Comparison of ENCODE assay signal across 9 cellular contexts in the genomic region with DNA sequence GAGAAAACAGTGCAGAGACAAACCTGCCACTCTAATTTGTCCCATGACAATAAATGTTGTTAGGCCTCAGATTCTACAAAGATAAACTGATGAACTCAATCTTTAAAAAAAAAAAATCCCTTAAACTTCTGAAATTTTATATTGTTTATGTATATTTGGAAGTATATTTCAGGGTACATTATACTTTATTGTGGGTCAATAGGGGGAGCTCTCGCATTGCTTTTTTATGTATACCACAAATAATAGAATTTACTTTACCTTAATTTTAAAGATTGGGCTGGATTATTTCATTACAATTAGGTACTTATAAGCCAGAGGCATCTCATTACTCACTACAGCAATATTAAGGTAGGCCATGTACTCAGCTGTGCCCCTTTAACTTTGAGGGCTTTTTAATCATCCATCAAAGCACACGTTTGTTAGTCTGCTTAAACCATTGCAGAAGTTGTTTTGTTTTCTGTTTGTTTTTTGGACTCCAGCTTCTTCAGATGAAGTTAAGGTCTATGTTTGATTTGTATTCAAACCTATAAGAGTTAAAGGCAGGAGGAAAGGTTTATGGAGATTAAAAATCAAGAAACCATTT. TPM values are rescaled to one million over a fixed set of nuclear protein-coding genes. Genes with fewer than 3 reads are reported as not detected.
DNase-seq lines count a peak whose midpoint lies in the region; ATAC-seq and TF ChIP-seq lines count a peak whose summit lies in the region.
"Had no signal": no experiment of that assay in that cellular context is flagged by ENCODE, and none has a peak within 500 bp of the region (broad histone marks: within the 10 kb centered on the region; RNA-seq: fewer than 3 reads in every experiment).

No MANE protein-coding gene starts in this region.

- H3K4me1 ChIP-seq in OCI-LY1 (ENCODE audit: insufficient read depth, low read length, severe bottlenecking) = no peaks in the 10 kb centered on the region
- H3K4me1 ChIP-seq in thoracic aorta (ENCODE audit: control insufficient read depth in 1 of 2, low read depth in 2 of 2) = no peaks in the 10 kb centered on the region

- no peaks in the 10 kb centered on the region for H3F3A ChIP-seq in OCI-LY1 (ENCODE audit: insufficient read depth, low read length)

- no peaks in the 10 kb centered on the region for H3K27me3 Mint-ChIP-seq in effector memory CD8-positive, alpha-beta T cell

- H3K27ac Mint-ChIP-seq in effector memory CD8-positive, alpha-beta T cell = no peak overlapping the region

- H3K27ac ChIP-seq in OCI-LY1 (ENCODE audit: low read depth, low read length, poor library complexity, severe bottlenecking) = no peak overlapping the region
- H3K27ac ChIP-seq in thoracic aorta = no peak overlapping the region

- DNase-seq in NCI-H82 (lab: John Stamatoyannopoulos, UW) = peak; percentile 14
- no peak for DNase-seq in NCI-H82 treated with DMSO at 0.1 percent for 48 hours (lab: John Stamatoyannopoulos, UW; ENCODE audit: unreplicated experiment)
- peak; percentile 19 for DNase-seq in fibroblast of gingiva (ENCODE audit: low read depth)
- no peak for DNase-seq in thoracic aorta (ENCODE audit: low spot score)
- DNase-seq in effector memory CD8-positive, alpha-beta T cell = no peak
- DNase-seq in lower leg skin (ENCODE audit: low spot score in 2 of 2) = no peak
- DNase-seq: MV-4-11 had no signal

- no peaks in the 10 kb centered on the region for H3K9me3 Mint-ChIP-seq in effector memory CD8-positive, alpha-beta T cell

- no peaks in the 10 kb centered on the region for H3K9me2 ChIP-seq in OCI-LY1 (ENCODE audit: low read depth, low read length)

- H3K27me3 ChIP-seq in OCI-LY1 (ENCODE audit: insufficient read depth, low read length) (no peaks in the 10 kb centered on the region), thoracic aorta (replicated peaks; ENCODE audit: insufficient read depth) (no peaks in the 10 kb centered on the region)

- H3K9ac ChIP-seq in OCI-LY1 (ENCODE audit: low read length) = no peak overlapping the region

- H3K36me3 Mint-ChIP-seq in effector memory CD8-positive, alpha-beta T cell (ENCODE audit: insufficient read depth) = no peaks in the 10 kb centered on the region

- no peaks in the 10 kb centered on the region for H3K4me1 Mint-ChIP-seq in effector memory CD8-positive, alpha-beta T cell (ENCODE audit: low read depth in 2 of 2)

- H3K36me3 ChIP-seq in OCI-LY1 (ENCODE audit: insufficient read depth, low read length) (no peaks in the 10 kb centered on the region), thoracic aorta (no peaks in the 10 kb centered on the region)

- H3K79me2 ChIP-seq in OCI-LY1 (ENCODE audit: insufficient read depth, low read length) = no peaks in the 10 kb centered on the region

- H2AFZ ChIP-seq in OCI-LY1 (ENCODE audit: low read length) = no peak overlapping the region

- no peak overlapping the region for H3K4me3 Mint-ChIP-seq in effector memory CD8-positive, alpha-beta T cell

- no peak for ATAC-seq in thoracic aorta (ENCODE audit: insufficient number of reproducible peaks, low FRiP score, low read depth)
- no peak for ATAC-seq in effector memory CD8-positive, alpha-beta T cell (replicated peaks)
- ATAC-seq in HG03378 (IDR thresholded peaks at IDR 0.05; ENCODE audit: unreplicated experiment) = no peak

- TF ChIP-seq CTCF in OCI-LY1 (IDR thresholded peaks at IDR 0.05; ENCODE audit: low read length) (peak; percentile 56), thoracic aorta (IDR thresholded peaks at IDR 0.05) (peak; percentile 37), lower leg skin (IDR thresholded peaks at IDR 0.05) (no peak)

- no peaks in the 10 kb centered on the region for H4K20me1 ChIP-seq in OCI-LY1 (ENCODE audit: insufficient read depth, low read length)

- no peak overlapping the region for H3K4me3 ChIP-seq in OCI-LY1 (ENCODE audit: low read depth, low read length, poor library complexity, severe bottlenecking)
- H3K4me3 ChIP-seq in thoracic aorta = no peak overlapping the region
- no peak overlapping the region for H3K4me3 ChIP-seq in lower leg skin (ENCODE audit: low read depth, poor library complexity, severe bottlenecking)

- H3K9me3 ChIP-seq in OCI-LY1 (ENCODE audit: low read length) (no peaks in the 10 kb centered on the region), thoracic aorta (no peaks in the 10 kb centered on the region)

- intact Hi-C loops in lower leg skin (cut with DNase I; ENCODE audit: low total_unique reads) = no loop called here

- WGBS in lower leg skin, 2 donors = 27 to 31% methylated on average over 2 of the region's 2 CpGs

- H3K4me2 ChIP-seq in OCI-LY1 (ENCODE audit: low read length) = no peak overlapping the region

- TF ChIP-seq POLR2A in lower leg skin (IDR thresholded peaks at IDR 0.05) = no peak

RNA-seq across cellular contexts. Expression of a gene that starts 56.3 kb away (rescaled TPM):
- 1 to 10 TPM; 1.3 to 3.0 TPM for total RNA-seq in thoracic aorta
- total RNA-seq in lower leg skin = under 1 TPM in 2 of 4 donors, not detected in 2; 0.13 to 0.17 TPM

Comparison
In these comparisons a context has a peak if more than half of its experiments do, and no peak if none do; other contexts are left out.
1. DNase-seq: peak in NCI-H82 (single experiment) and fibroblast of gingiva (single experiment); none in NCI-H82 treated with DMSO at 0.1 percent for 48 hours (single experiment), thoracic aorta (single experiment), effector memory CD8-positive, alpha-beta T cell (0 of 3) and lower leg skin (0 of 2).
2. CTCF ChIP-seq: peak in OCI-LY1 (single experiment) and thoracic aorta (single experiment); none in lower leg skin (0 of 3).